Comparison of ENCODE assay signal across 12 cellular contexts in the genomic region with DNA sequence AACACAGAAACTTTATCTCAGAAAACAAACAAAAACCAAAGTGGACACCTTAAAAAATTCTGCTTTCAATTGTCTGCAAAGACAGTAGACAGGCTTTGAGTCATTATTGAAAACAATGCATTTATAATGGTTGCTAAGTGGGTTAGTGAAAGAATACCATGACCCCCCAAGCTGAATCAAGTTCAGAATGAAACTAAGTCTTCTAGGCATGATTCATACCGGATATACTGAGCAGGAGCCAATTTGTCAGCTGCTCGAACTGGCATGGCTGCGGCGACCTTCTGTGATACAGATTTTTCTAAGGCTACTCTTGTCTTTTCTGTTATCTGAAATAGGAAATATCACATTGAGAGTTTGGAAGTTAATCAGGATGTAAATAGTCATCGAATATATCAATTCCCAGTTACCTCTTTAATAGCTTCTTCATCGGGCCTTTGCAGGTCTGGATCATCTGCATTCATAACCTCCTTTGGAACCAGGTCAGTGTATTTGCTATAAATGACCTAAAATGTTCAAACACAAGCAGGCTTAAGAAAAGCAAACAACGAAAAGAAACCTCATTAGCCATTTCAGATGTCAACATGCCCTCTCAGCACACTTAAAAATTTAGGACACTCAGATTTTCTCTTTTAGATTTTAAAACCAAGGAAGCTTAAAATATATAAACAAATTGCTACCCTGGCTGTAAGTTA. TPM values are rescaled to one million over a fixed set of nuclear protein-coding genes. Genes with fewer than 3 reads are reported as not detected.
A peak's percentile ranks its signal among the peaks of the same experiment; 100 is the strongest.
DNase-seq lines count a peak whose midpoint lies in the region; ATAC-seq, FAIRE-seq and TF ChIP-seq lines count a peak whose summit lies in the region.
"Had no signal": no experiment of that assay in that cellular context is flagged by ENCODE, and none has a peak within 500 bp of the region (broad histone marks: within the 10 kb centered on the region; RNA-seq: fewer than 3 reads in every experiment).

No MANE protein-coding gene starts in this region.

- no peaks in the 10 kb centered on the region for H3K9me3 Mint-ChIP-seq in activated naive CD8-positive, alpha-beta T cell (ENCODE audit: low read depth)
- H3K9me3 Mint-ChIP-seq in activated naive CD8-positive, alpha-beta T cell treated with anti-CD3 and anti-CD28 coated beads for 36 hours, result no peaks in the 10 kb centered on the region
- H3K9me3 Mint-ChIP-seq in stimulated activated effector memory CD8-positive, alpha-beta T cell treated with anti-CD3 and anti-CD28 coated beads, Interleukin-12 subunit alpha, Interleukin-12 subunit beta, amount 100 ng/mL, for 72 hours, result no peaks in the 10 kb centered on the region
- no peaks in the 10 kb centered on the region for H3K9me3 Mint-ChIP-seq in HFFc6
- H3K9me3 Mint-ChIP-seq: endodermal cell, type B pancreatic cell had no signal

- peak; percentile 98 for ATAC-seq in stimulated activated effector memory CD8-positive, alpha-beta T cell treated with anti-CD3 and anti-CD28 coated beads, Interleukin-12 subunit alpha, Interleukin-12 subunit beta, amount 100 ng/mL, for 72 hours
- no peak for ATAC-seq in GM18907 (IDR thresholded peaks at IDR 0.05; ENCODE audit: unreplicated experiment)
- ATAC-seq: left colon had no signal

- peak; percentile 94 for FAIRE-seq in endometrium (lab: Jason Lieb, UNC)

- H3K27ac Mint-ChIP-seq in activated naive CD8-positive, alpha-beta T cell, result peak overlapping the region; percentile 37
- H3K27ac Mint-ChIP-seq in activated naive CD8-positive, alpha-beta T cell treated with anti-CD3 and anti-CD28 coated beads for 36 hours, result no peak overlapping the region
- H3K27ac Mint-ChIP-seq in stimulated activated effector memory CD8-positive, alpha-beta T cell treated with anti-CD3 and anti-CD28 coated beads, Interleukin-12 subunit alpha, Interleukin-12 subunit beta, amount 100 ng/mL, for 72 hours, result peak overlapping the region; percentile 77
- no peak overlapping the region for H3K27ac Mint-ChIP-seq in HFFc6
- H3K27ac Mint-ChIP-seq: endodermal cell, type B pancreatic cell had no signal

- H3K4me1 Mint-ChIP-seq in activated naive CD8-positive, alpha-beta T cell (ENCODE audit: low read depth), result peaks cover 20% of the 10 kb centered on the region
- peaks cover 21% of the 10 kb centered on the region for H3K4me1 Mint-ChIP-seq in activated naive CD8-positive, alpha-beta T cell treated with anti-CD3 and anti-CD28 coated beads for 36 hours
- peaks cover 37% of the 10 kb centered on the region for H3K4me1 Mint-ChIP-seq in stimulated activated effector memory CD8-positive, alpha-beta T cell treated with anti-CD3 and anti-CD28 coated beads, Interleukin-12 subunit alpha, Interleukin-12 subunit beta, amount 100 ng/mL, for 72 hours
- H3K4me1 Mint-ChIP-seq in HFFc6 (ENCODE audit: low read depth), result no peaks in the 10 kb centered on the region; the same call in 1 of the 2 replicates

- no peaks in the 10 kb centered on the region for H3K36me3 Mint-ChIP-seq in activated naive CD8-positive, alpha-beta T cell
- peaks cover 21% of the 10 kb centered on the region for H3K36me3 Mint-ChIP-seq in activated naive CD8-positive, alpha-beta T cell treated with anti-CD3 and anti-CD28 coated beads for 36 hours
- peaks cover 95% of the 10 kb centered on the region for H3K36me3 Mint-ChIP-seq in stimulated activated effector memory CD8-positive, alpha-beta T cell treated with anti-CD3 and anti-CD28 coated beads, Interleukin-12 subunit alpha, Interleukin-12 subunit beta, amount 100 ng/mL, for 72 hours
- peaks cover 17% of the 10 kb centered on the region for H3K36me3 Mint-ChIP-seq in HFFc6 (ENCODE audit: low read depth)

- H3K27me3 Mint-ChIP-seq in activated naive CD8-positive, alpha-beta T cell, result no peaks in the 10 kb centered on the region
- H3K27me3 Mint-ChIP-seq in activated naive CD8-positive, alpha-beta T cell treated with anti-CD3 and anti-CD28 coated beads for 36 hours, result no peaks in the 10 kb centered on the region
- H3K27me3 Mint-ChIP-seq in HFFc6 (ENCODE audit: insufficient read depth), result no peaks in the 10 kb centered on the region; the same call in 1 of the 2 replicates
- H3K27me3 Mint-ChIP-seq: type B pancreatic cell had no signal

- no peak overlapping the region for H3K4me3 Mint-ChIP-seq in activated naive CD8-positive, alpha-beta T cell
- H3K4me3 Mint-ChIP-seq in activated naive CD8-positive, alpha-beta T cell treated with anti-CD3 and anti-CD28 coated beads for 36 hours, result no peak overlapping the region
- peak overlapping the region; percentile 29 for H3K4me3 Mint-ChIP-seq in stimulated activated effector memory CD8-positive, alpha-beta T cell treated with anti-CD3 and anti-CD28 coated beads, Interleukin-12 subunit alpha, Interleukin-12 subunit beta, amount 100 ng/mL, for 72 hours
- no peak overlapping the region for H3K4me3 Mint-ChIP-seq in HFFc6
- H3K4me3 Mint-ChIP-seq: endodermal cell, type B pancreatic cell had no signal

- no peak for TF ChIP-seq CTCF in HFFc6 (IDR thresholded peaks at IDR 0.05)

- DNase-seq in activated naive CD8-positive, alpha-beta T cell treated with anti-CD3 and anti-CD28 coated beads for 36 hours, result no peak
- DNase-seq in LHCN-M2 (ENCODE audit: low read depth) (peak; percentile 81), HFFc6 (no peak), NCI-H446 treated with DMSO at 0.1 percent for 48 hours (lab: John Stamatoyannopoulos, UW) (no peak)
- DNase-seq in stimulated activated effector memory CD8-positive, alpha-beta T cell treated with anti-CD3 and anti-CD28 coated beads, Interleukin-12 subunit alpha, Interleukin-12 subunit beta, amount 100 ng/mL, for 72 hours (ENCODE audit: low spot score in 2 of 2), result peak in 1 of 2 donors; percentile 58
- DNase-seq: endodermal cell, Kasumi-1, left colon had no signal

RNA-seq across cellular contexts. Expression of gene SNW1, which starts 22.3 kb away (rescaled TPM):
- total RNA-seq in activated naive CD8-positive, alpha-beta T cell treated with anti-CD3 and anti-CD28 coated beads for 36 hours, result 100 to 1,000 TPM; 114 to 117 TPM
- total RNA-seq in LHCN-M2 (2014; rRNA removed), result 63.7 and 65.0 TPM in 2 replicates
- 36.8 TPM for polyA plus RNA-seq in LHCN-M2 (2012)
- 10 to 100 TPM; 63.5 to 86.4 (median 75.9) TPM for total RNA-seq in HFFc6 (2021; fragmentation: NEBNext Ultra II Directional; extraction: Animal tissue kit (Norgen Biotek cat#: 25700))

RNA-seq across cellular contexts. Expression of gene SLIRP, which starts 30.8 kb away (rescaled TPM):
- 100 to 1,000 TPM; 182 to 190 TPM for total RNA-seq in activated naive CD8-positive, alpha-beta T cell treated with anti-CD3 and anti-CD28 coated beads for 36 hours
- total RNA-seq in LHCN-M2 (2014; rRNA removed), result 332 and 483 TPM in 2 replicates
- 267 TPM for polyA plus RNA-seq in LHCN-M2 (2012)
- 100 to 1,000 TPM; 152 to 209 (median 182) TPM for total RNA-seq in HFFc6 (2021; fragmentation: NEBNext Ultra II Directional; extraction: Animal tissue kit (Norgen Biotek cat#: 25700))

RNA-seq across cellular contexts. Expression of gene ALKBH1, which starts 30.9 kb away (rescaled TPM):
- 10 to 100 TPM; 18.5 to 22.1 TPM for total RNA-seq in activated naive CD8-positive, alpha-beta T cell treated with anti-CD3 and anti-CD28 coated beads for 36 hours
- 10.6 and 11.3 TPM in 2 replicates for total RNA-seq in LHCN-M2 (2014; rRNA removed)
- polyA plus RNA-seq in LHCN-M2 (2012), result 5.5 TPM
- total RNA-seq in HFFc6 (2021; fragmentation: NEBNext Ultra II Directional; extraction: Animal tissue kit (Norgen Biotek cat#: 25700)), result 10 to 100 TPM; 10.1 to 13.9 (median 10.7) TPM

Comparison
In these comparisons a context has a peak if more than half of its experiments do, and no peak if none do; other contexts are left out.
1. H3K27ac Mint-ChIP-seq: peak in activated naive CD8-positive, alpha-beta T cell (single experiment) and stimulated activated effector memory CD8-positive, alpha-beta T cell treated with anti-CD3 and anti-CD28 coated beads, Interleukin-12 subunit alpha, Interleukin-12 subunit beta, amount 100 ng/mL, for 72 hours (single experiment); none in activated naive CD8-positive, alpha-beta T cell treated with anti-CD3 and anti-CD28 coated beads for 36 hours (single experiment) and HFFc6 (single experiment).